ENCODE assay signal across 19 cellular contexts in the genomic region with DNA sequence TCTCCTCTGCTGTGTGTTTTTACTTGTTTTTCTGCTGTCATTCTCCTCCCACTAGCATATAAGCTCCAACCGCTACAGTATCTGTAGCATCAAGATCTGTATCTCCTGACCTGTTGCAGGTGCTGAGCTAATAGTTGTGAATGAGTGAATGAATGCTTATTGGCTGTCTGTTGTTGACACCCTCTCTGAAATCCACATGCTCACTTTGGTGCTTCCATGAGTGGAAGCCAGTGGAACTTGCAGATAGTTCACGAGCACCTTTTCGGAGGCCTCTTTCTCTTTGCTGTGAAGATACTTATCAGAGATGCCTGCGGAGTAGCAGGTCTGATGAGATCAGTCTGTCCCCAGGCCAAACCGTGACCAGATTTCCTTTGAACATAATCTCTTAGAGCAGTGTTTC.
"Had no signal": no experiment of that assay in that cellular context is flagged by ENCODE, and none has a peak within 500 bp of the region (broad histone marks: within the 10 kb centered on the region; RNA-seq: fewer than 3 reads in every experiment).

No MANE protein-coding gene starts in this region.

- H3K9me3 ChIP-seq: mucosa of descending colon, right atrium auricular region, sigmoid colon, suprapubic skin, thyroid gland, upper lobe of left lung, uterus had no signal

- H3K79me2 ChIP-seq: hepatocyte had no signal

- H3K27ac ChIP-seq: coronary artery, hepatocyte, right atrium auricular region, sigmoid colon, skin epidermis, suprapubic skin, thyroid gland, upper lobe of left lung, uterus had no signal

- ATAC-seq: left lobe of liver; mucosa of descending colon; naive thymus-derived CD8-positive, alpha-beta T cell had no signal

- H3K4me3 ChIP-seq: coronary artery, hepatocyte, mucosa of descending colon, right atrium auricular region, sigmoid colon, skin epidermis, suprapubic skin, thyroid gland, upper lobe of left lung, uterus had no signal

- H3K4me1 Mint-ChIP-seq: naive thymus-derived CD8-positive, alpha-beta T cell; neural crest cell had no signal

- H2AFZ ChIP-seq: hepatocyte had no signal

- H3K27me3 ChIP-seq: right atrium auricular region, sigmoid colon, suprapubic skin, thyroid gland, upper lobe of left lung, uterus had no signal

- H3K36me3 Mint-ChIP-seq: naive thymus-derived CD8-positive, alpha-beta T cell had no signal

- H3K4me2 ChIP-seq: hepatocyte had no signal

- H3K27ac Mint-ChIP-seq: naive thymus-derived CD8-positive, alpha-beta T cell had no signal

- H3K36me3 ChIP-seq: right atrium auricular region, sigmoid colon, suprapubic skin, thyroid gland, upper lobe of left lung, uterus had no signal

- H3K4me1 ChIP-seq: right atrium auricular region, sigmoid colon, suprapubic skin, upper lobe of left lung, uterus had no signal

- H3K4me3 Mint-ChIP-seq: naive thymus-derived CD8-positive, alpha-beta T cell; neural crest cell had no signal

- H3K9me3 Mint-ChIP-seq: neural crest cell had no signal

- DNase-seq: effector CD4-positive, alpha-beta T cell; foreskin melanocyte; head of caudate nucleus; mammary epithelial cell; mucosa of descending colon; naive thymus-derived CD8-positive, alpha-beta T cell; sigmoid colon; stimulated activated CD4-positive, alpha-beta T cell treated with anti-CD3 and anti-CD28 coated beads, Interleukin-12 subunit alpha, Interleukin-12 subunit beta, amount 100 ng/mL, for 4 hours; stimulated activated naive CD4-positive, alpha-beta T cell treated with Interleukin-2 at 50 U/mL for 16 hours; thyroid gland; upper lobe of left lung; uterus had no signal
